9 cellular contexts compared by ENCODE assay signal in the genomic region with DNA sequence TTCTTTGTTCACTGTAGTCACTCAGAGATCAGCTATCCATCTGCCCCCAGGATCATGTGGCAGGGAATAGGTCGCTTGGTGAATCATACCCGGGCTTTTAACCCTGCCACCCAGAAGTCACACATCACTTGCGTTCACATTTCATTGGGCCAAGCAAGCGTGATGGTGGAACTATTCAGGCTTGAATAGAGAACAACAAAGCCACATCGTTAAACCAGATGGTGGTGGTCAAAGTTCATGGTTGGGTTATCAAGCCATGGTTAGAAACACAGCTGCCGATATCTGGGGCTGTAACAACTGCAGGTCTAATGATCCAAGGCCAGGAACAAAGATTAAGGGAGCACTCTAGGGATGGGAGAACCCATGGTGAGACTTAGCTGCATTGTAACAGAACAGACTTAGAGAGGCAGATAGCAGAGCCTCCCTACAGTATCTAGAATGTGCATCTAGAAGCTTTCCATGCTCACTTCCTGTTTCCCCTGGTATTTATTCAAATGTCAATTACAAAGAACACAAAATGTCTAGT. TPM values are rescaled to one million over a fixed set of nuclear protein-coding genes. Genes with fewer than 3 reads are reported as not detected.
DNase-seq lines count a peak whose midpoint lies in the region; ATAC-seq lines count a peak whose summit lies in the region.
"Had no signal": no experiment of that assay in that cellular context is flagged by ENCODE, and none has a peak within 500 bp of the region (broad histone marks: within the 10 kb centered on the region; RNA-seq: fewer than 3 reads in every experiment).

No MANE protein-coding gene starts in this region.

- ATAC-seq in activated T-cell treated with anti-CD3 and anti-CD28 coated beads, Interleukin-2, amount 50 U/mL, for 4 hours, result no peak
- ATAC-seq in HG03025 (IDR thresholded peaks at IDR 0.05; ENCODE audit: low FRiP score, unreplicated experiment), result peak; percentile 82
- ATAC-seq in stimulated activated naive CD8-positive, alpha-beta T cell treated with anti-CD3 and anti-CD28 coated beads, Interleukin-15, Interleukin-2, amounts not matched to agents 100 U/mL and 50 U/mL, for 24 hours, result peak; percentile 75

- no peaks in the 10 kb centered on the region for H3K27me3 Mint-ChIP-seq in activated T-cell treated with anti-CD3 and anti-CD28 coated beads, Interleukin-2, amount 50 U/mL, for 4 hours (ENCODE audit: low read depth)

- peaks cover 5% of the 10 kb centered on the region for H3K36me3 Mint-ChIP-seq in activated T-cell treated with anti-CD3 and anti-CD28 coated beads, Interleukin-2, amount 50 U/mL, for 4 hours (ENCODE audit: insufficient read depth)

- peak overlapping the region; percentile 1 for H3K4me3 Mint-ChIP-seq in activated T-cell treated with anti-CD3 and anti-CD28 coated beads, Interleukin-2, amount 50 U/mL, for 4 hours
- H3K4me3 Mint-ChIP-seq: CD14-positive monocyte had no signal

- peak; percentile 13 for DNase-seq in activated T-cell treated with anti-CD3 and anti-CD28 coated beads, Interleukin-2, amount 50 U/mL, for 4 hours
- no peak for DNase-seq in activated T-cell treated with anti-CD3 and anti-CD28 coated beads, Interleukin-2, amount 50 U/mL, for 48 hours
- DNase-seq in RPMI7951 (ENCODE audit: low read depth), result peak; percentile 73
- DNase-seq in stimulated activated naive CD8-positive, alpha-beta T cell treated with anti-CD3 and anti-CD28 coated beads, Interleukin-15, Interleukin-2, amounts not matched to agents 100 U/mL and 50 U/mL, for 24 hours, result no peak
- DNase-seq in NCI-H524 treated with DMSO at 0.1 percent for 48 hours (lab: John Stamatoyannopoulos, UW), result no peak
- no peak for DNase-seq in GM03348 (ENCODE audit: low spot score)
- DNase-seq in NCI-H1105 treated with DMSO at 0.1 percent for 48 hours (lab: John Stamatoyannopoulos, UW), result no peak

- H3K4me1 Mint-ChIP-seq in activated T-cell treated with anti-CD3 and anti-CD28 coated beads, Interleukin-2, amount 50 U/mL, for 4 hours (ENCODE audit: low read depth), result peaks cover 85% of the 10 kb centered on the region

- H3K9me3 Mint-ChIP-seq in activated T-cell treated with anti-CD3 and anti-CD28 coated beads, Interleukin-2, amount 50 U/mL, for 4 hours, result peaks cover 16% of the 10 kb centered on the region

RNA-seq across cellular contexts. Expression of gene PTPRC, which starts 40.0 kb away (rescaled TPM):
- total RNA-seq in activated T-cell treated with anti-CD3 and anti-CD28 coated beads, Interleukin-2, amount 50 U/mL, for 4 hours, result 100 to 1,000 TPM; 181 to 243 (median 224) TPM
- total RNA-seq in RPMI7951 (2014; rRNA removed; shearing (Covaris generic)), result 0.12 and 0.98 TPM in 2 replicates

RNA-seq across cellular contexts. Expression of gene ATP6V1G3, which starts 58.4 kb away (rescaled TPM):
- total RNA-seq in activated T-cell treated with anti-CD3 and anti-CD28 coated beads, Interleukin-2, amount 50 U/mL, for 4 hours, result not detected
- total RNA-seq in RPMI7951 (2014; rRNA removed; shearing (Covaris generic)), result not detected in 2 replicates

Comparison
In these comparisons a context has a peak if more than half of its experiments do, and no peak if none do; other contexts are left out.
1. DNase-seq: peak in activated T-cell treated with anti-CD3 and anti-CD28 coated beads, Interleukin-2, amount 50 U/mL, for 4 hours (single experiment) and RPMI7951 (single experiment); none in activated T-cell treated with anti-CD3 and anti-CD28 coated beads, Interleukin-2, amount 50 U/mL, for 48 hours (0 of 2), stimulated activated naive CD8-positive, alpha-beta T cell treated with anti-CD3 and anti-CD28 coated beads, Interleukin-15, Interleukin-2, amounts not matched to agents 100 U/mL and 50 U/mL, for 24 hours (single experiment), NCI-H524 treated with DMSO at 0.1 percent for 48 hours (single experiment), GM03348 (single experiment) and NCI-H1105 treated with DMSO at 0.1 percent for 48 hours (single experiment).
2. ATAC-seq: peak in HG03025 (single experiment) and stimulated activated naive CD8-positive, alpha-beta T cell treated with anti-CD3 and anti-CD28 coated beads, Interleukin-15, Interleukin-2, amounts not matched to agents 100 U/mL and 50 U/mL, for 24 hours (single experiment); none in activated T-cell treated with anti-CD3 and anti-CD28 coated beads, Interleukin-2, amount 50 U/mL, for 4 hours (0 of 2).
3. RNA of gene PTPRC, which starts 40.0 kb away (total RNA-seq): 181 to 243 TPM in activated T-cell treated with anti-CD3 and anti-CD28 coated beads, Interleukin-2, amount 50 U/mL, for 4 hours; 0.12 to 0.98 TPM in RPMI7951; every median in the first group is over 10 times any median in the second.